13 cellular contexts compared by ENCODE assay signal in the genomic region with DNA sequence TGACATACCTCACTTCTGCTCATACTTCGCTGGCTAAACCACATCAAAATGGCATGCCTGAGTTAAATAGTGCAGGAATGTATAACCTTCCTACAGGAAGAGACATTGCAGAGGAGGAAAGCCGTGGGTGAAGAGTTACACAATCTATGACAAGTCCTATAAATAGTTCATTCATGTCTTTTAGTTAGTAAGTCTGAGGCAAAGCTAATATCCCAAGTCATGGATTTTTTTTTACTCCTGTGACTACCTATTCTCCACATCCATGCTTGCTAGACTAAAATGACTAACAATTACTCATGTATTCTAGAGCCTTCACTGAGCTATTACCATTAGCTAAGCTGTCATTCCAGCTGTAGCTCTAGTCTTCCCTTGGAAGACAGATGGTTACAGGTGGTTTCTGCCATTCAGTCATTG.
DNase-seq lines count a peak whose midpoint lies in the region; ATAC-seq and TF ChIP-seq lines count a peak whose summit lies in the region.
"Had no signal": no experiment of that assay in that cellular context is flagged by ENCODE, and none has a peak within 500 bp of the region (broad histone marks: within the 10 kb centered on the region; RNA-seq: fewer than 3 reads in every experiment).

No MANE protein-coding gene starts in this region.

- no peak overlapping the region for H3K27ac ChIP-seq in breast epithelium
- H3K27ac ChIP-seq in RWPE2 (ENCODE audit: poor library complexity, severe bottlenecking): peak overlapping the region; percentile 54
- no peak overlapping the region for H3K27ac ChIP-seq in WERI-Rb-1
- H3K27ac ChIP-seq in upper lobe of left lung: no peak overlapping the region
- H3K27ac ChIP-seq: body of pancreas, skin epidermis had no signal

- no peaks in the 10 kb centered on the region for H3K36me3 Mint-ChIP-seq in MCF 10A (ENCODE audit: insufficient read depth, unreplicated experiment)
- no peaks in the 10 kb centered on the region for H3K36me3 Mint-ChIP-seq in activated T-cell treated with anti-CD3 and anti-CD28 coated beads, Interleukin-2, amount 50 U/mL, for 72 hours (ENCODE audit: insufficient read depth in 2 of 2)

- H3K4me2 ChIP-seq in skeletal muscle satellite cell (ENCODE audit: low read length): peak overlapping the region; percentile 5

- POLR2A ChIA-PET in MCF 10A (lab: Yijun Ruan, JAX): interaction anchor here (0.7 to 1.6 kb wide), 2 partner anchors 170 to 527 kb away, joined by 3 to 6 read pairs; no protein-coding TSS in a partner anchor

- H3K27ac Mint-ChIP-seq in MCF 10A (ENCODE audit: low read depth, unreplicated experiment): no peak overlapping the region
- no peak overlapping the region for H3K27ac Mint-ChIP-seq in activated T-cell treated with anti-CD3 and anti-CD28 coated beads, Interleukin-2, amount 50 U/mL, for 72 hours
- H3K27ac Mint-ChIP-seq: T-helper 1 cell treated with Interleukin-12 subunit alpha and Interleukin-12 subunit beta and Interleukin-4 antibody, amounts not matched to agents 30 μg/mL and 1 μg/mL, for 36 hours had no signal

- peaks cover 35% of the 10 kb centered on the region for H3K4me1 Mint-ChIP-seq in MCF 10A (ENCODE audit: insufficient read depth, unreplicated experiment)
- no peaks in the 10 kb centered on the region for H3K4me1 Mint-ChIP-seq in activated T-cell treated with anti-CD3 and anti-CD28 coated beads, Interleukin-2, amount 50 U/mL, for 72 hours (ENCODE audit: low read depth)

- H3K27me3 ChIP-seq in breast epithelium: no peaks in the 10 kb centered on the region
- H3K27me3 ChIP-seq in RWPE2 (ENCODE audit: insufficient read depth, poor library complexity, severe bottlenecking): no peaks in the 10 kb centered on the region
- H3K27me3 ChIP-seq in skeletal muscle satellite cell (ENCODE audit: control insufficient read depth, insufficient read depth, low read length): no peaks in the 10 kb centered on the region
- no peaks in the 10 kb centered on the region for H3K27me3 ChIP-seq in WERI-Rb-1 (ENCODE audit: insufficient read depth, low read depth, severe bottlenecking)
- H3K27me3 ChIP-seq in upper lobe of left lung: no peaks in the 10 kb centered on the region
- H3K27me3 ChIP-seq: body of pancreas had no signal

- H3K36me3 ChIP-seq in breast epithelium (no peaks in the 10 kb centered on the region), RWPE2 (ENCODE audit: low read depth) (no peaks in the 10 kb centered on the region), skeletal muscle satellite cell (ENCODE audit: insufficient read depth, low read length) (no peaks in the 10 kb centered on the region), WERI-Rb-1 (no peaks in the 10 kb centered on the region), upper lobe of left lung (no peaks in the 10 kb centered on the region)

- H3K4me1 ChIP-seq in breast epithelium (no peaks in the 10 kb centered on the region), RWPE2 (ENCODE audit: insufficient read depth, poor library complexity, severe bottlenecking) (peaks cover 57% of the 10 kb centered on the region), skeletal muscle satellite cell (ENCODE audit: control insufficient read depth, insufficient read depth, low read length) (peaks cover 72% of the 10 kb centered on the region), upper lobe of left lung (peaks cover 0 to 6% (median 0%) of the 10 kb centered on the region in 4 donors)

- peak overlapping the region; percentile 32 for H3K9ac ChIP-seq in skeletal muscle satellite cell (ENCODE audit: low read depth, low read length)

- 56 to 58% methylated on average over 2 of the region's 2 CpGs for WGBS in upper lobe of left lung, 2 donors

- ATAC-seq in RWPE2 (ENCODE audit: low read depth): peak; percentile 91
- ATAC-seq in activated T-cell treated with anti-CD3 and anti-CD28 coated beads, Interleukin-2, amount 50 U/mL, for 72 hours (replicated peaks in 1 of 2): no peak
- no peak for ATAC-seq in upper lobe of left lung (ENCODE audit: low FRiP score in 2 of 2)
- ATAC-seq: body of pancreas had no signal

- H3K27me3 Mint-ChIP-seq in MCF 10A (ENCODE audit: insufficient read depth, unreplicated experiment): no peaks in the 10 kb centered on the region
- no peaks in the 10 kb centered on the region for H3K27me3 Mint-ChIP-seq in activated T-cell treated with anti-CD3 and anti-CD28 coated beads, Interleukin-2, amount 50 U/mL, for 72 hours (ENCODE audit: low read depth)

- no peak for TF ChIP-seq POLR2A in breast epithelium (IDR thresholded peaks at IDR 0.05)
- no peak for TF ChIP-seq POLR2A in upper lobe of left lung (IDR thresholded peaks at IDR 0.05)

- no peaks in the 10 kb centered on the region for H3K9me3 Mint-ChIP-seq in MCF 10A (ENCODE audit: unreplicated experiment)
- H3K9me3 Mint-ChIP-seq in activated T-cell treated with anti-CD3 and anti-CD28 coated beads, Interleukin-2, amount 50 U/mL, for 72 hours: peaks cover 1 to 5% of the 10 kb centered on the region in 2 donors
- H3K9me3 Mint-ChIP-seq: T-helper 1 cell treated with Interleukin-12 subunit alpha and Interleukin-12 subunit beta and Interleukin-4 antibody, amounts not matched to agents 30 μg/mL and 1 μg/mL, for 36 hours had no signal

- peak; percentile 85 for DNase-seq in MCF 10A (ENCODE audit: unreplicated experiment)
- no peak for DNase-seq in breast epithelium (ENCODE audit: low spot score in 2 of 2)
- no peak for DNase-seq in RWPE2 (ENCODE audit: low spot score)
- peak; percentile 63 for DNase-seq in fibroblast of peridontal ligament (ENCODE audit: extremely low read depth)
- no peak for DNase-seq in WERI-Rb-1
- DNase-seq in activated T-cell treated with anti-CD3 and anti-CD28 coated beads, Interleukin-2, amount 50 U/mL, for 72 hours: no peak
- no peak for DNase-seq in upper lobe of left lung
- DNase-seq: body of pancreas, glutamatergic neuron, NCI-H510A treated with DMSO at 0.1 percent for 48 hours had no signal

- H3K4me3 ChIP-seq in breast epithelium: no peak overlapping the region
- no peak overlapping the region for H3K4me3 ChIP-seq in RWPE2 (ENCODE audit: severe bottlenecking)
- H3K4me3 ChIP-seq in skeletal muscle satellite cell (ENCODE audit: low read length): no peak overlapping the region
- no peak overlapping the region for H3K4me3 ChIP-seq in WERI-Rb-1 (ENCODE audit: low read depth, low read length)
- no peak overlapping the region for H3K4me3 ChIP-seq in upper lobe of left lung
- H3K4me3 ChIP-seq: body of pancreas, skin epidermis had no signal

- BruUV-seq in MCF 10A (replicated peaks; lab: Mats Ljungman, UMichigan): no TSS peak

- intact Hi-C loops in MCF 10A (cut with micrococcal nuclease) (loop anchor here (10.0 kb wide), 1 partner anchor 105 kb away; no protein-coding TSS in a partner anchor), breast epithelium (cut with DNase I; ENCODE audit: low total_unique reads) (no loop called here)

- no peak overlapping the region for H3K4me3 Mint-ChIP-seq in MCF 10A (ENCODE audit: unreplicated experiment)
- no peak overlapping the region for H3K4me3 Mint-ChIP-seq in activated T-cell treated with anti-CD3 and anti-CD28 coated beads, Interleukin-2, amount 50 U/mL, for 72 hours
- H3K4me3 Mint-ChIP-seq: T-helper 1 cell treated with Interleukin-12 subunit alpha and Interleukin-12 subunit beta and Interleukin-4 antibody, amounts not matched to agents 30 μg/mL and 1 μg/mL, for 36 hours had no signal

- H3K9me3 ChIP-seq in breast epithelium: no peaks in the 10 kb centered on the region
- no peaks in the 10 kb centered on the region for H3K9me3 ChIP-seq in RWPE2 (ENCODE audit: severe bottlenecking)
- no peaks in the 10 kb centered on the region for H3K9me3 ChIP-seq in skeletal muscle satellite cell (replicated peaks; ENCODE audit: low read length)
- no peaks in the 10 kb centered on the region for H3K9me3 ChIP-seq in WERI-Rb-1 (ENCODE audit: severe bottlenecking)
- H3K9me3 ChIP-seq in upper lobe of left lung: no peaks in the 10 kb centered on the region
- H3K9me3 ChIP-seq: body of pancreas had no signal

- CTCF ChIA-PET in MCF 10A (lab: Yijun Ruan, JAX): interaction anchor here (0.5 to 0.8 kb wide), 3 partner anchors 97 to 1547 kb away, joined by 3 read pairs; no protein-coding TSS in a partner anchor

- TF ChIP-seq CTCF in MCF 10A (IDR thresholded peaks at IDR 0.05; ENCODE audit: unreplicated experiment) (no peak), breast epithelium (IDR thresholded peaks at IDR 0.05) (no peak), RWPE2 (IDR thresholded peaks at IDR 0.05; ENCODE audit: poor library complexity, severe bottlenecking) (no peak), WERI-Rb-1 (IDR thresholded peaks at IDR 0.05; ENCODE audit: low read depth, low read length) (no peak), upper lobe of left lung (IDR thresholded peaks at IDR 0.05) (no peak)

- TF ChIP-seq EP300 in upper lobe of left lung (IDR thresholded peaks at IDR 0.05): no peak

Comparison
In these comparisons a context has a peak if more than half of its experiments do, and no peak if none do; other contexts are left out.
1. DNase-seq: peak in MCF 10A (single experiment) and fibroblast of peridontal ligament (single experiment); none in breast epithelium (0 of 2), RWPE2 (single experiment), WERI-Rb-1 (single experiment), activated T-cell treated with anti-CD3 and anti-CD28 coated beads, Interleukin-2, amount 50 U/mL, for 72 hours (0 of 2) and upper lobe of left lung (0 of 2).